1 cellular context compared by ENCODE assay signal in the genomic region with DNA sequence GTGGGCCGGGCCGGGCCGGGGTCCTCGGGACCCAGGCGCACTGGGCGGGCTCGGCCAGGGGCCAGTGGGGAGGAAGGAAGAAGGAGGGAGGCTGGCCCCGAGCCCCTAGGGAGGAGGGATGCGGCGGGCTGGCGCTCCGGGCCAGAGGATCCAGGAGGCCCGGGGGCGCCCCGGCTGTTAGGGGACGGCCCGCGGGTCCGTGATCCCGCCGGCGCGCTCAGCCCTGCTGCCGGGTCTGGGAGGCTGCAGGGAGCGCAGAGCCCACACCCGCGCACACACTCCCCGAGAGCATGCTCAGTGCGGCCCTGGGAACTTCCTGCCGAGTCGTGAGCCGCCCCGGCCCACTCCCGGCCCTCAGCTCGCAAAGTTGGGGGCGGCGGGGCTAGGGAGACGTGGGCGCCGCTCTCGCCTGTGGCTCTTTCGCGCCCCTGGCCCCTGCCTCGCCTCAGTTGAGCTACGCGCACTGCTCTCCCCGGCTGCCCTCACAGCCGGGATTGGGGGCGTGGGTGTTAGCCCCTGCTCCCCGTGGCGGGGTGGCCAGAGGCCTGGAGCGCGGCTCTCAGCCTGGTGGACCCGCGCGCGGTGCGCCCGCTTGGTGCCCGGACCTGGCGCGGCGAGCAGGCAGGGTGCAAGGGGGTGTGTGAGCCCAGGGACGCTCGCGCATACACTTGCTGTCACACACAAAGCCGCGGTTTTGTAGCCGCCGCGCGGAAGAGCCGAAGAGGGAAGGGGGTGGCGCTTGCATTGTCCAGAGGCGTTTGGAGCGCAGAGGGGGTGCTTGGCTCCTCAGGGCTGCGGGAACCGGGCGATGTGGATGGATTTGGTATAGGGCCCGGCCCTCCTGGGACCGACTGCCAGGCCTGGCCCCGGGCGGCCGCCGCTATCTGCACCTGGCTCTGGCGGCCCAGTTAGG.
TF ChIP-seq lines count a peak whose summit lies in the region.

No MANE protein-coding gene starts in this region.

TF ChIP-seq in K562, 482 proteins besides CTCF, POLR2A, EP300 and RAD21 (continued from another document):
- TF ChIP-seq, protein P1, sequence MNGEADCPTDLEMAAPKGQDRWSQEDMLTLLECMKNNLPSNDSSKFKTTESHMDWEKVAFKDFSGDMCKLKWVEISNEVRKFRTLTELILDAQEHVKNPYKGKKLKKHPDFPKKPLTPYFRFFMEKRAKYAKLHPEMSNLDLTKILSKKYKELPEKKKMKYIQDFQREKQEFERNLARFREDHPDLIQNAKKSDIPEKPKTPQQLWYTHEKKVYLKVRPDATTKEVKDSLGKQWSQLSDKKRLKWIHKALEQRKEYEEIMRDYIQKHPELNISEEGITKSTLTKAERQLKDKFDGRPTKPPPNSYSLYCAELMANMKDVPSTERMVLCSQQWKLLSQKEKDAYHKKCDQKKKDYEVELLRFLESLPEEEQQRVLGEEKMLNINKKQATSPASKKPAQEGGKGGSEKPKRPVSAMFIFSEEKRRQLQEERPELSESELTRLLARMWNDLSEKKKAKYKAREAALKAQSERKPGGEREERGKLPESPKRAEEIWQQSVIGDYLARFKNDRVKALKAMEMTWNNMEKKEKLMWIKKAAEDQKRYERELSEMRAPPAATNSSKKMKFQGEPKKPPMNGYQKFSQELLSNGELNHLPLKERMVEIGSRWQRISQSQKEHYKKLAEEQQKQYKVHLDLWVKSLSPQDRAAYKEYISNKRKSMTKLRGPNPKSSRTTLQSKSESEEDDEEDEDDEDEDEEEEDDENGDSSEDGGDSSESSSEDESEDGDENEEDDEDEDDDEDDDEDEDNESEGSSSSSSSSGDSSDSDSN (IDR thresholded peaks at IDR 0.05; ENCODE audit: borderline replicate concordance in 1 of 2, low read depth in 2 of 2, low read length in 2 of 2): no peak
- TF ChIP-seq, protein P2, sequence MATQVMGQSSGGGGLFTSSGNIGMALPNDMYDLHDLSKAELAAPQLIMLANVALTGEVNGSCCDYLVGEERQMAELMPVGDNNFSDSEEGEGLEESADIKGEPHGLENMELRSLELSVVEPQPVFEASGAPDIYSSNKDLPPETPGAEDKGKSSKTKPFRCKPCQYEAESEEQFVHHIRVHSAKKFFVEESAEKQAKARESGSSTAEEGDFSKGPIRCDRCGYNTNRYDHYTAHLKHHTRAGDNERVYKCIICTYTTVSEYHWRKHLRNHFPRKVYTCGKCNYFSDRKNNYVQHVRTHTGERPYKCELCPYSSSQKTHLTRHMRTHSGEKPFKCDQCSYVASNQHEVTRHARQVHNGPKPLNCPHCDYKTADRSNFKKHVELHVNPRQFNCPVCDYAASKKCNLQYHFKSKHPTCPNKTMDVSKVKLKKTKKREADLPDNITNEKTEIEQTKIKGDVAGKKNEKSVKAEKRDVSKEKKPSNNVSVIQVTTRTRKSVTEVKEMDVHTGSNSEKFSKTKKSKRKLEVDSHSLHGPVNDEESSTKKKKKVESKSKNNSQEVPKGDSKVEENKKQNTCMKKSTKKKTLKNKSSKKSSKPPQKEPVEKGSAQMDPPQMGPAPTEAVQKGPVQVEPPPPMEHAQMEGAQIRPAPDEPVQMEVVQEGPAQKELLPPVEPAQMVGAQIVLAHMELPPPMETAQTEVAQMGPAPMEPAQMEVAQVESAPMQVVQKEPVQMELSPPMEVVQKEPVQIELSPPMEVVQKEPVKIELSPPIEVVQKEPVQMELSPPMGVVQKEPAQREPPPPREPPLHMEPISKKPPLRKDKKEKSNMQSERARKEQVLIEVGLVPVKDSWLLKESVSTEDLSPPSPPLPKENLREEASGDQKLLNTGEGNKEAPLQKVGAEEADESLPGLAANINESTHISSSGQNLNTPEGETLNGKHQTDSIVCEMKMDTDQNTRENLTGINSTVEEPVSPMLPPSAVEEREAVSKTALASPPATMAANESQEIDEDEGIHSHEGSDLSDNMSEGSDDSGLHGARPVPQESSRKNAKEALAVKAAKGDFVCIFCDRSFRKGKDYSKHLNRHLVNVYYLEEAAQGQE (CRISPR knock-in tag; IDR thresholded peaks at IDR 0.05; ENCODE audit: low read depth): no peak
- peak; percentile 92 for TF ChIP-seq ZFX (CRISPR knock-in tag; IDR thresholded peaks at IDR 0.05)
- TF ChIP-seq SMAD1 (IDR thresholded peaks at IDR 0.05; ENCODE audit: low read depth, low read length, partially characterized antibody): no peak
- no peak for TF ChIP-seq CAMTA2 (CRISPR knock-in tag; conservative IDR thresholded peaks at IDR 0.05)
- TF ChIP-seq, protein P3, sequence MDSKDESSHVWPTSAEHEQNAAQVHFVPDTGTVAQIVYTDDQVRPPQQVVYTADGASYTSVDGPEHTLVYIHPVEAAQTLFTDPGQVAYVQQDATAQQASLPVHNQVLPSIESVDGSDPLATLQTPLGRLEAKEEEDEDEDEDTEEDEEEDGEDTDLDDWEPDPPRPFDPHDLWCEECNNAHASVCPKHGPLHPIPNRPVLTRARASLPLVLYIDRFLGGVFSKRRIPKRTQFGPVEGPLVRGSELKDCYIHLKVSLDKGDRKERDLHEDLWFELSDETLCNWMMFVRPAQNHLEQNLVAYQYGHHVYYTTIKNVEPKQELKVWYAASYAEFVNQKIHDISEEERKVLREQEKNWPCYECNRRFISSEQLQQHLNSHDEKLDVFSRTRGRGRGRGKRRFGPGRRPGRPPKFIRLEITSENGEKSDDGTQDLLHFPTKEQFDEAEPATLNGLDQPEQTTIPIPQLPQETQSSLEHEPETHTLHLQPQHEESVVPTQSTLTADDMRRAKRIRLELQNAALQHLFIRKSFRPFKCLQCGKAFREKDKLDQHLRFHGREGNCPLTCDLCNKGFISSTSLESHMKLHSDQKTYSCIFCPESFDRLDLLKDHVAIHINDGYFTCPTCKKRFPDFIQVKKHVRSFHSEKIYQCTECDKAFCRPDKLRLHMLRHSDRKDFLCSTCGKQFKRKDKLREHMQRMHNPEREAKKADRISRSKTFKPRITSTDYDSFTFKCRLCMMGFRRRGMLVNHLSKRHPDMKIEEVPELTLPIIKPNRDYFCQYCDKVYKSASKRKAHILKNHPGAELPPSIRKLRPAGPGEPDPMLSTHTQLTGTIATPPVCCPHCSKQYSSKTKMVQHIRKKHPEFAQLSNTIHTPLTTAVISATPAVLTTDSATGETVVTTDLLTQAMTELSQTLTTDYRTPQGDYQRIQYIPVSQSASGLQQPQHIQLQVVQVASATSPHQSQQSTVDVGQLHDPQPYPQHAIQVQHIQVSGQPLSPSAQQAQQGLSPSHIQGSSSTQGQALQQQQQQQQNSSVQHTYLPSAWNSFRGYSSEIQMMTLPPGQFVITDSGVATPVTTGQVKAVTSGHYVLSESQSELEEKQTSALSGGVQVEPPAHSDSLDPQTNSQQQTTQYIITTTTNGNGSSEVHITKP (IDR thresholded peaks at IDR 0.05; ENCODE audit: partially characterized antibody): peak; percentile 77
- TF ChIP-seq TARDBP (IDR thresholded peaks at IDR 0.05): no peak
- TF ChIP-seq, protein P4, sequence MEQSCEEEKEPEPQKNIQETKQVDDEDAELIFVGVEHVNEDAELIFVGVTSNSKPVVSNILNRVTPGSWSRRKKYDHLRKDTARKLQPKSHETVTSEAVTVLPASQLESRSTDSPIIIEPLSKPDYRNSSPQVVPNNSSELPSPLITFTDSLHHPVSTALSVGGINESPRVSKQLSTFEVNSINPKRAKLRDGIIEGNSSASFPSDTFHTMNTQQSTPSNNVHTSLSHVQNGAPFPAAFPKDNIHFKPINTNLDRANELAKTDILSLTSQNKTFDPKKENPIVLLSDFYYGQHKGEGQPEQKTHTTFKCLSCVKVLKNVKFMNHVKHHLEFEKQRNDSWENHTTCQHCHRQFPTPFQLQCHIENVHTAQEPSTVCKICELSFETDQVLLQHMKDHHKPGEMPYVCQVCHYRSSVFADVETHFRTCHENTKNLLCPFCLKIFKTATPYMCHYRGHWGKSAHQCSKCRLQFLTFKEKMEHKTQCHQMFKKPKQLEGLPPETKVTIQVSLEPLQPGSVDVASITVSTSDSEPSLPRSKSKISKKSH (CRISPR knock-in tag; IDR thresholded peaks at IDR 0.05): no peak
- no peak for TF ChIP-seq EWSR1 (IDR thresholded peaks at IDR 0.05; ENCODE audit: borderline replicate concordance, low read depth, partially characterized antibody)
- TF ChIP-seq CHD1 (IDR thresholded peaks at IDR 0.05; ENCODE audit: low read length): no peak
- no peak for TF ChIP-seq RAD51 (IDR thresholded peaks at IDR 0.05; ENCODE audit: borderline replicate concordance, low read depth)
- peak in 1 of 3 experiments; percentile 7 for TF ChIP-seq YY1 (IDR thresholded peaks at IDR 0.05; ENCODE audit: borderline replicate concordance in 1 of 3, control insufficient read depth in 1 of 3, extremely low read depth in 1 of 3, insufficient read depth in 3 of 3, insufficient read length in 1 of 3, insufficient replicate concordance in 2 of 3, low read depth in 1 of 3, low read length in 2 of 3)
- TF ChIP-seq HIVEP1 (CRISPR knock-in tag; IDR thresholded peaks at IDR 0.05): no peak
- TF ChIP-seq ZNF197 (CRISPR knock-in tag; IDR thresholded peaks at IDR 0.05; ENCODE audit: low read depth): no peak
- no peak for TF ChIP-seq NR3C1 (CRISPR knock-in tag; IDR thresholded peaks at IDR 0.05)
- no peak for TF ChIP-seq ZSCAN29 (IDR thresholded peaks at IDR 0.05)
- no peak for TF ChIP-seq MCM5 (IDR thresholded peaks at IDR 0.05; ENCODE audit: low read depth)
- no peak for TF ChIP-seq NR4A1 (CRISPR knock-in tag; IDR thresholded peaks at IDR 0.05)
- no peak for TF ChIP-seq NR4A1 (tag; IDR thresholded peaks at IDR 0.05)
- TF ChIP-seq ZNF140 (CRISPR knock-in tag; IDR thresholded peaks at IDR 0.05): no peak
- TF ChIP-seq, protein P5, sequence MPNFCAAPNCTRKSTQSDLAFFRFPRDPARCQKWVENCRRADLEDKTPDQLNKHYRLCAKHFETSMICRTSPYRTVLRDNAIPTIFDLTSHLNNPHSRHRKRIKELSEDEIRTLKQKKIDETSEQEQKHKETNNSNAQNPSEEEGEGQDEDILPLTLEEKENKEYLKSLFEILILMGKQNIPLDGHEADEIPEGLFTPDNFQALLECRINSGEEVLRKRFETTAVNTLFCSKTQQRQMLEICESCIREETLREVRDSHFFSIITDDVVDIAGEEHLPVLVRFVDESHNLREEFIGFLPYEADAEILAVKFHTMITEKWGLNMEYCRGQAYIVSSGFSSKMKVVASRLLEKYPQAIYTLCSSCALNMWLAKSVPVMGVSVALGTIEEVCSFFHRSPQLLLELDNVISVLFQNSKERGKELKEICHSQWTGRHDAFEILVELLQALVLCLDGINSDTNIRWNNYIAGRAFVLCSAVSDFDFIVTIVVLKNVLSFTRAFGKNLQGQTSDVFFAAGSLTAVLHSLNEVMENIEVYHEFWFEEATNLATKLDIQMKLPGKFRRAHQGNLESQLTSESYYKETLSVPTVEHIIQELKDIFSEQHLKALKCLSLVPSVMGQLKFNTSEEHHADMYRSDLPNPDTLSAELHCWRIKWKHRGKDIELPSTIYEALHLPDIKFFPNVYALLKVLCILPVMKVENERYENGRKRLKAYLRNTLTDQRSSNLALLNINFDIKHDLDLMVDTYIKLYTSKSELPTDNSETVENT (CRISPR knock-in tag; IDR thresholded peaks at IDR 0.05): no peak
- TF ChIP-seq HLTF (IDR thresholded peaks at IDR 0.05): no peak
- no peak for TF ChIP-seq ZNF134 (CRISPR knock-in tag; conservative IDR thresholded peaks at IDR 0.05)
- TF ChIP-seq ZNF785 (CRISPR knock-in tag; IDR thresholded peaks at IDR 0.05): no peak
- TF ChIP-seq PHF8 (IDR thresholded peaks at IDR 0.05; ENCODE audit: borderline replicate concordance, low read length): peak; percentile 43; the same call in 1 of the 2 replicates
- TF ChIP-seq, protein P6, sequence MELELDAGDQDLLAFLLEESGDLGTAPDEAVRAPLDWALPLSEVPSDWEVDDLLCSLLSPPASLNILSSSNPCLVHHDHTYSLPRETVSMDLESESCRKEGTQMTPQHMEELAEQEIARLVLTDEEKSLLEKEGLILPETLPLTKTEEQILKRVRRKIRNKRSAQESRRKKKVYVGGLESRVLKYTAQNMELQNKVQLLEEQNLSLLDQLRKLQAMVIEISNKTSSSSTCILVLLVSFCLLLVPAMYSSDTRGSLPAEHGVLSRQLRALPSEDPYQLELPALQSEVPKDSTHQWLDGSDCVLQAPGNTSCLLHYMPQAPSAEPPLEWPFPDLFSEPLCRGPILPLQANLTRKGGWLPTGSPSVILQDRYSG (tag; conservative IDR thresholded peaks at IDR 0.05; ENCODE audit: low read depth): no peak
- TF ChIP-seq MAZ (CRISPR knock-in tag; conservative IDR thresholded peaks at IDR 0.05 in 1 of 2, IDR thresholded peaks at IDR 0.05 in 1 of 2): peak; percentile 21 to 32; a peak in 1 of 4 replicates
- 0 out of 2 replicates have a peak, but pooled peaks have one; percentile 16 for TF ChIP-seq ZBTB17 (CRISPR knock-in tag; IDR thresholded peaks at IDR 0.05)
- no peak for TF ChIP-seq HNRNPUL1 (IDR thresholded peaks at IDR 0.05; ENCODE audit: low read length)
- no peak for TF ChIP-seq XRCC3 (IDR thresholded peaks at IDR 0.05)
- no peak for TF ChIP-seq MTA1 (IDR thresholded peaks at IDR 0.05; ENCODE audit: borderline replicate concordance)
- no peak for TF ChIP-seq MIER1 (IDR thresholded peaks at IDR 0.05; ENCODE audit: low read depth)
- TF ChIP-seq ZNF23 (CRISPR knock-in tag; IDR thresholded peaks at IDR 0.05): no peak
